1 cellular context compared by ENCODE assay signal in the genomic region with DNA sequence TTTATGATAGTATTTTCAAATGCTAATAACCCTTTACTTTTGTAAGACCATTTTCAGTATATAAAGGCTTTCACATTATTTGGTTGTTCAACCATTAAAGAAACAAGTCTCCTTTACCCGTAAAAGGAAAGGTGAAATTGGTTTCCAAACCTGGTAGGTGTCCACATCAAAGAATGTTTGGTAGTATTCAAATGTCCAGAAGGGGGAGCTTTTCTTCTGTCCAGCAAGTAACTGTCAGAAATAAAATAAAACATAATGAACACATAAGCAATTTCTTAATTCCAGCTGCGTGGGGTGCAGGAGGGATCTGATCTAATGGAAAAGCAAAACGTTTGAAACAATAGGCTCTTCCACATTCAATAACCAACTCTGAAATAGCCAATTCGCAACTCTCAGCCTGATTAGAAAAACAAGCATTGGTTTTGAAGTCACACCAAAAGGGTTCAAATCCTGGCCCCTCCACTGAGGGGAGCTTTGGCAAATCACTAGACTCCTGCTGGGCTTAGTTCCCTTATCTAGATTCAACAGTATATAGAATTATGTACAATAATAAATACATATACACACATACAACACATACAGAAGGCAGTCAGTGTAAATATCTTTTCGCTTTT.
A peak's percentile ranks its signal among the peaks of the same experiment; 100 is the strongest.
TF ChIP-seq lines count a peak whose summit lies in the region.

No MANE protein-coding gene starts in this region.

TF ChIP-seq in K562, 482 proteins besides CTCF, POLR2A, EP300 and RAD21:
- no peak for TF ChIP-seq C11orf30 (IDR thresholded peaks at IDR 0.05; ENCODE audit: low read depth)
- TF ChIP-seq ZKSCAN1 (IDR thresholded peaks at IDR 0.05; ENCODE audit: low read depth, low read length): no peak
- TF ChIP-seq, protein P1, sequence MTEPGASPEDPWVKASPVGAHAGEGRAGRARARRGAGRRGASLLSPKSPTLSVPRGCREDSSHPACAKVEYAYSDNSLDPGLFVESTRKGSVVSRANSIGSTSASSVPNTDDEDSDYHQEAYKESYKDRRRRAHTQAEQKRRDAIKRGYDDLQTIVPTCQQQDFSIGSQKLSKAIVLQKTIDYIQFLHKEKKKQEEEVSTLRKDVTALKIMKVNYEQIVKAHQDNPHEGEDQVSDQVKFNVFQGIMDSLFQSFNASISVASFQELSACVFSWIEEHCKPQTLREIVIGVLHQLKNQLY (CRISPR knock-in tag; conservative IDR thresholded peaks at IDR 0.05): no peak
- peak; percentile 71 for TF ChIP-seq SMC3 (conservative IDR thresholded peaks at IDR 0.05; ENCODE audit: insufficient read depth, low read depth, low read length)
- peak; percentile 33; the same call in 1 of the 2 replicates for TF ChIP-seq TEAD4 (IDR thresholded peaks at IDR 0.05; ENCODE audit: low read length)
- TF ChIP-seq TEAD4 (CRISPR knock-in tag; IDR thresholded peaks at IDR 0.05; ENCODE audit: borderline replicate concordance): no peak
- TF ChIP-seq TEAD1 (CRISPR knock-in tag; IDR thresholded peaks at IDR 0.05): peak in 1 of 2 experiments; percentile 49; a peak in 1 of 4 replicates
- TF ChIP-seq POU5F1 (IDR thresholded peaks at IDR 0.05; ENCODE audit: borderline replicate concordance, low read depth, low read length, partially characterized antibody): no peak
- TF ChIP-seq NBN (IDR thresholded peaks at IDR 0.05; ENCODE audit: low read depth): 0 out of 2 replicates have a peak, but pooled peaks have one; percentile 39
- no peak for TF ChIP-seq FUS (optimal IDR thresholded peaks at IDR 0.05; ENCODE audit: low read depth, low read length)
- TF ChIP-seq, protein P2, sequence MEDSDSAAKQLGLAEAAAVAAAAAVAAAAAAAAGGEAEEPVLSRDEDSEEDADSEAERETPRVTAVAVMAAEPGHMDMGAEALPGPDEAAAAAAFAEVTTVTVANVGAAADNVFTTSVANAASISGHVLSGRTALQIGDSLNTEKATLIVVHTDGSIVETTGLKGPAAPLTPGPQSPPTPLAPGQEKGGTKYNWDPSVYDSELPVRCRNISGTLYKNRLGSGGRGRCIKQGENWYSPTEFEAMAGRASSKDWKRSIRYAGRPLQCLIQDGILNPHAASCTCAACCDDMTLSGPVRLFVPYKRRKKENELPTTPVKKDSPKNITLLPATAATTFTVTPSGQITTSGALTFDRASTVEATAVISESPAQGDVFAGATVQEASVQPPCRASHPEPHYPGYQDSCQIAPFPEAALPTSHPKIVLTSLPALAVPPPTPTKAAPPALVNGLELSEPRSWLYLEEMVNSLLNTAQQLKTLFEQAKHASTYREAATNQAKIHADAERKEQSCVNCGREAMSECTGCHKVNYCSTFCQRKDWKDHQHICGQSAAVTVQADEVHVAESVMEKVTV (CRISPR knock-in tag; IDR thresholded peaks at IDR 0.05): peak; percentile 62; the same call in 1 of the 2 replicates
- TF ChIP-seq, protein P3, sequence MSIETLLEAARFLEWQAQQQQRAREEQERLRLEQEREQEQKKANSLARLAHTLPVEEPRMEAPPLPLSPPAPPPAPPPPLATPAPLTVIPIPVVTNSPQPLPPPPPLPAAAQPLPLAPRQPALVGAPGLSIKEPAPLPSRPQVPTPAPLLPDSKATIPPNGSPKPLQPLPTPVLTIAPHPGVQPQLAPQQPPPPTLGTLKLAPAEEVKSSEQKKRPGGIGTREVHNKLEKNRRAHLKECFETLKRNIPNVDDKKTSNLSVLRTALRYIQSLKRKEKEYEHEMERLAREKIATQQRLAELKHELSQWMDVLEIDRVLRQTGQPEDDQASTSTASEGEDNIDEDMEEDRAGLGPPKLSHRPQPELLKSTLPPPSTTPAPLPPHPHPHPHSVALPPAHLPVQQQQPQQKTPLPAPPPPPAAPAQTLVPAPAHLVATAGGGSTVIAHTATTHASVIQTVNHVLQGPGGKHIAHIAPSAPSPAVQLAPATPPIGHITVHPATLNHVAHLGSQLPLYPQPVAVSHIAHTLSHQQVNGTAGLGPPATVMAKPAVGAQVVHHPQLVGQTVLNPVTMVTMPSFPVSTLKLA (conservative IDR thresholded peaks at IDR 0.05): 0 out of 4 replicates have a peak, but pooled peaks of 1 of the 2 experiments have one; percentile 9
- no peak for TF ChIP-seq RAD51 (IDR thresholded peaks at IDR 0.05; ENCODE audit: borderline replicate concordance, low read depth)
- TF ChIP-seq YY1 (IDR thresholded peaks at IDR 0.05; ENCODE audit: borderline replicate concordance in 1 of 3, control insufficient read depth in 1 of 3, extremely low read depth in 1 of 3, insufficient read depth in 3 of 3, insufficient read length in 1 of 3, insufficient replicate concordance in 2 of 3, low read depth in 1 of 3, low read length in 2 of 3): no peak
